In genomic region chr2:198100323-198100722, GRCh38 we compare ENCODE assay signal across 15 cellular contexts.
DNase-seq lines count a peak whose midpoint lies in the region; ATAC-seq, FAIRE-seq and TF ChIP-seq lines count a peak whose summit lies in the region.
"Had no signal": no experiment of that assay in that cellular context is flagged by ENCODE, and none has a peak within 500 bp of the region (broad histone marks: within the 10 kb centered on the region; RNA-seq: fewer than 3 reads in every experiment).

No MANE protein-coding gene starts in this region.

- no peak overlapping the region for H3K27ac ChIP-seq in astrocyte (ENCODE audit: low read depth, low read length)

- H3K4me3 ChIP-seq in astrocyte (ENCODE audit: insufficient read depth, low read depth, low read length) = no peak overlapping the region
- H3K4me3 ChIP-seq: esophagus muscularis mucosa had no signal

- no peaks in the 10 kb centered on the region for H3K79me2 ChIP-seq in astrocyte (ENCODE audit: insufficient read depth, low read length)

- no peaks in the 10 kb centered on the region for H3K36me3 Mint-ChIP-seq in astrocyte (ENCODE audit: low read depth, unreplicated experiment)
- H3K36me3 Mint-ChIP-seq: WTC11 had no signal

- H3K27me3 ChIP-seq in astrocyte (ENCODE audit: insufficient read depth, low read length) = no peaks in the 10 kb centered on the region
- H3K27me3 ChIP-seq: esophagus muscularis mucosa had no signal

- no peak for TF ChIP-seq CTCF in astrocyte (IDR thresholded peaks at IDR 0.05; ENCODE audit: insufficient read depth, low read depth, low read length)

- peaks cover 0 to 3% of the 10 kb centered on the region in 2 donors for H3K9me3 Mint-ChIP-seq in stimulated activated naive CD8-positive, alpha-beta T cell treated with anti-CD3 and anti-CD28 coated beads, Interleukin-15, amount 100 ng/mL, for 72 hours
- H3K9me3 Mint-ChIP-seq in astrocyte (ENCODE audit: unreplicated experiment) = no peaks in the 10 kb centered on the region
- H3K9me3 Mint-ChIP-seq: activated naive CD8-positive, alpha-beta T cell treated with anti-CD3 and anti-CD28 coated beads for 36 hours; WTC11 had no signal

- no peaks in the 10 kb centered on the region for H3K9me3 ChIP-seq in astrocyte (ENCODE audit: insufficient read depth, low read depth, low read length)
- H3K9me3 ChIP-seq: esophagus muscularis mucosa had no signal

- no peak overlapping the region for H3K4me2 ChIP-seq in astrocyte (ENCODE audit: low read length)

- DNase-seq in stimulated activated naive CD8-positive, alpha-beta T cell treated with anti-CD3 and anti-CD28 coated beads, Interleukin-15, Interleukin-2, amounts not matched to agents 100 U/mL and 50 U/mL, for 24 hours = no peak
- no peak for DNase-seq in stimulated activated naive CD8-positive, alpha-beta T cell treated with anti-CD3 and anti-CD28 coated beads, Interleukin-15, amount 100 ng/mL, for 72 hours
- DNase-seq in astrocyte (ENCODE audit: low read depth) (peak; percentile 26), kidney tubule cell (ENCODE audit: low spot score) (peak; percentile 26), NCI-H524 (lab: John Stamatoyannopoulos, UW) (no peak), NCI-H446 (lab: John Stamatoyannopoulos, UW) (no peak)
- DNase-seq: activated naive CD8-positive, alpha-beta T cell treated with anti-CD3 and anti-CD28 coated beads for 36 hours; AML-193; NCI-H1092 had no signal

- no peaks in the 10 kb centered on the region for H3K27me3 Mint-ChIP-seq in stimulated activated naive CD8-positive, alpha-beta T cell treated with anti-CD3 and anti-CD28 coated beads, Interleukin-15, amount 100 ng/mL, for 72 hours
- H3K27me3 Mint-ChIP-seq in astrocyte (ENCODE audit: low read depth, unreplicated experiment) = no peaks in the 10 kb centered on the region
- H3K27me3 Mint-ChIP-seq: activated naive CD8-positive, alpha-beta T cell treated with anti-CD3 and anti-CD28 coated beads for 36 hours had no signal

- FAIRE-seq in astrocyte (lab: Jason Lieb, UNC) = no peak
- FAIRE-seq: colon had no signal

- H2AFZ ChIP-seq in astrocyte (ENCODE audit: low read depth, low read length) = no peak overlapping the region

- H3K9ac ChIP-seq in astrocyte (ENCODE audit: low read length) = no peak overlapping the region

- peak; percentile 52 for ATAC-seq in stimulated activated naive CD8-positive, alpha-beta T cell treated with anti-CD3 and anti-CD28 coated beads, Interleukin-15, Interleukin-2, amounts not matched to agents 100 U/mL and 50 U/mL, for 24 hours
- no peak for ATAC-seq in stimulated activated naive CD8-positive, alpha-beta T cell treated with anti-CD3 and anti-CD28 coated beads, Interleukin-15, amount 100 ng/mL, for 72 hours
- ATAC-seq in HG03460 (IDR thresholded peaks at IDR 0.05; ENCODE audit: unreplicated experiment) (no peak), HG02870 (IDR thresholded peaks at IDR 0.05; ENCODE audit: unreplicated experiment) (no peak)
- ATAC-seq: SK-N-SH treated with all-trans-retinoic acid at 6 μM for 48 hours, WTC11 had no signal

- no peak overlapping the region for H3K4me3 Mint-ChIP-seq in stimulated activated naive CD8-positive, alpha-beta T cell treated with anti-CD3 and anti-CD28 coated beads, Interleukin-15, amount 100 ng/mL, for 72 hours
- no peak overlapping the region for H3K4me3 Mint-ChIP-seq in astrocyte (ENCODE audit: unreplicated experiment)
- H3K4me3 Mint-ChIP-seq: activated naive CD8-positive, alpha-beta T cell treated with anti-CD3 and anti-CD28 coated beads for 36 hours; WTC11 had no signal

- H3K4me1 Mint-ChIP-seq in stimulated activated naive CD8-positive, alpha-beta T cell treated with anti-CD3 and anti-CD28 coated beads, Interleukin-15, amount 100 ng/mL, for 72 hours = peaks cover 6% of the 10 kb centered on the region
- H3K4me1 Mint-ChIP-seq in astrocyte (ENCODE audit: low read depth, unreplicated experiment) = peaks cover 5% of the 10 kb centered on the region
- H3K4me1 Mint-ChIP-seq: activated naive CD8-positive, alpha-beta T cell treated with anti-CD3 and anti-CD28 coated beads for 36 hours had no signal

- no peaks in the 10 kb centered on the region for H3K36me3 ChIP-seq in astrocyte (ENCODE audit: insufficient read depth, low read length)

- no peaks in the 10 kb centered on the region for H4K20me1 ChIP-seq in astrocyte (ENCODE audit: insufficient read depth, low read length)

- H3K4me1 ChIP-seq in astrocyte (ENCODE audit: insufficient read depth, low read length) = no peaks in the 10 kb centered on the region

- no peak overlapping the region for H3K27ac Mint-ChIP-seq in stimulated activated naive CD8-positive, alpha-beta T cell treated with anti-CD3 and anti-CD28 coated beads, Interleukin-15, amount 100 ng/mL, for 72 hours
- no peak overlapping the region for H3K27ac Mint-ChIP-seq in astrocyte (ENCODE audit: unreplicated experiment)
- H3K27ac Mint-ChIP-seq: activated naive CD8-positive, alpha-beta T cell treated with anti-CD3 and anti-CD28 coated beads for 36 hours; WTC11 had no signal

Comparison
In these comparisons a context has a peak if more than half of its experiments do, and no peak if none do; other contexts are left out.
1. DNase-seq: peak in astrocyte (single experiment) and kidney tubule cell (single experiment); none in stimulated activated naive CD8-positive, alpha-beta T cell treated with anti-CD3 and anti-CD28 coated beads, Interleukin-15, Interleukin-2, amounts not matched to agents 100 U/mL and 50 U/mL, for 24 hours (single experiment), stimulated activated naive CD8-positive, alpha-beta T cell treated with anti-CD3 and anti-CD28 coated beads, Interleukin-15, amount 100 ng/mL, for 72 hours (0 of 2), NCI-H524 (0 of 2) and NCI-H446 (0 of 2).